ENCODE assay signal across 1 cellular context in the genomic region with DNA sequence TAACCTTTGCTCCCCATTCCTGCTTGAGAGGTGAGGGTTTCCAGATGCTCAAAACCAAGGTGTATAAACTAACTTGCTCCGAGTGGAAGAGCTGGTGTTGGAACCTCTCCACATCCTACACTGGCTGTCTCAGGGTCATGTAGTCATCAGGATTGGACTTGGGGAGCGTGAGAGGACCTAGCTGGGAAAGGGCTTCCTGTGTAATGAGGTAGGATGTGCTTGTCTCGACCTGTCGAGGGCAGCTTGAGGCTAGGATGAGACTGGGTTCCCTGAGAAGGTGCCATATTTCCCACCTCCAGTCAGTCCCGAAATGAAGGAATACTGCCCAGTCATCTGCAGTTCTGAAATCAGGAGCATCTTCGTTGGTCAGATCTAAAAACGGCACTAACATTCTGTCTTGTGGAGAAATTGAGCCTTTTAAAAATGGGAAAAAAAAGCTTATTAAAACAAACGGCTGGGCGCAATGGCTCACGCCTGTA.
TF ChIP-seq lines count a peak whose summit lies in the region.

No MANE protein-coding gene starts in this region.

TF ChIP-seq in GM12878, 131 proteins besides CTCF, POLR2A, EP300 and RAD21:
- TF ChIP-seq ZNF207 (IDR thresholded peaks at IDR 0.05; ENCODE audit: borderline replicate concordance) (no peak), RB1 (IDR thresholded peaks at IDR 0.05; ENCODE audit: borderline replicate concordance) (no peak)
